Comparison of ENCODE assay signal across 29 cellular contexts in the genomic region with DNA sequence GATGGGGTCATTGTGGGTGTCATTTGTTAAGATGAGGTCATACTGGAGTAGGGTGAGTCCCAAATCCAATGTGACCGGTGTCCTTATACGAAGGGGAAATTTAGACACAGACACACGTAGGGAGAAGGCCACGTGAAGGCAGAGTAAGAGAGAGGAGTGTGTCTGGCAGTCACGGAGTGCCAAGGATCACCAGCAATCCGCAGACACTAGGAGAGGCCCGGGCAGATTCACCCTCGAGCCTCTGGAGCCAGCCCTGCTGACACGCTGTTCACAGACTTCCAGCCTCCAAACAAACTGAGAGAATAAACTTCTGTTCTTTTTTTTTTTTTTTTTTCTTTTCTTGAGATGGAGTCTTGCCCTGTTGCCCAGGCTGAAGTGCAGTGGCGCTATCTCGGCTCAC.
"Had no signal": no experiment of that assay in that cellular context is flagged by ENCODE, and none has a peak within 500 bp of the region (broad histone marks: within the 10 kb centered on the region; RNA-seq: fewer than 3 reads in every experiment).

No MANE protein-coding gene starts in this region.

- H3K27ac Mint-ChIP-seq: naive thymus-derived CD8-positive, alpha-beta T cell; natural killer cell treated with Interleukin-12 subunit alpha and Interleukin-12 subunit beta and Interleukin-15 and Interleukin-18, amount 100 ng/mL, for 72 hours; nephron progenitor cell; neural progenitor cell; progenitor cell of endocrine pancreas; stimulated activated naive B cell treated with anti-CD40 and anti-IgM and Interleukin-4, amounts not matched to agents 10 μg/mL and 1 μg/mL and 100 μg/mL, for 72 hours; stimulated activated naive CD8-positive, alpha-beta T cell treated with anti-CD3 and anti-CD28 coated beads, Interleukin-15, Interleukin-2, amounts not matched to agents 100 ng/mL and 50 ng/mL, for 24 hours had no signal

- H3K9me3 Mint-ChIP-seq: naive thymus-derived CD8-positive, alpha-beta T cell; natural killer cell treated with Interleukin-12 subunit alpha and Interleukin-12 subunit beta and Interleukin-15 and Interleukin-18, amount 100 ng/mL, for 72 hours; neural progenitor cell; stimulated activated naive B cell treated with anti-CD40 and anti-IgM and Interleukin-4, amounts not matched to agents 10 μg/mL and 1 μg/mL and 100 μg/mL, for 72 hours; stimulated activated naive CD8-positive, alpha-beta T cell treated with anti-CD3 and anti-CD28 coated beads, Interleukin-15, Interleukin-2, amounts not matched to agents 100 ng/mL and 50 ng/mL, for 24 hours had no signal

- ATAC-seq: naive thymus-derived CD8-positive, alpha-beta T cell; natural killer cell treated with Interleukin-12 subunit alpha and Interleukin-12 subunit beta and Interleukin-15 and Interleukin-18, amount 100 ng/mL, for 72 hours; psoas muscle; right cardiac atrium; sciatic nerve; stimulated activated naive B cell treated with anti-CD40 and anti-IgM and Interleukin-4, amounts not matched to agents 10 μg/mL and 1 μg/mL and 100 μg/mL, for 72 hours had no signal

- DNase-seq: naive thymus-derived CD8-positive, alpha-beta T cell; nephron progenitor cell; occipital lobe; ovary; psoas muscle; right cardiac atrium; spleen; stimulated activated CD4-positive, alpha-beta T cell treated with anti-CD3 and anti-CD28 coated beads, Interleukin-12 subunit alpha, Interleukin-12 subunit beta, amount 100 ng/mL, for 4 hours; stimulated activated CD4-positive, alpha-beta T cell treated with anti-CD3 and anti-CD28 coated beads, Interleukin-1b, Interleukin-23, amount 100 ng/mL, for 48 hours; stimulated activated CD4-positive, alpha-beta T cell treated with anti-CD3 and anti-CD28 coated beads, Interleukin-4, amount 100 ng/mL, for 1 hour; stimulated activated CD4-positive, alpha-beta T cell treated with anti-CD3 and anti-CD28 coated beads, Interleukin-4, amount 100 ng/mL, for 4 hours; stimulated activated CD8-positive, alpha-beta memory T cell treated with anti-CD3 and anti-CD28 coated beads, Interleukin-4, amount 100 ng/mL, for 48 hours; stimulated activated naive B cell treated with anti-CD40 and anti-IgM and Interleukin-4, amounts not matched to agents 10 μg/mL and 1 μg/mL and 100 μg/mL, for 72 hours; stimulated activated naive CD4-positive, alpha-beta T cell treated with Interleukin-2 at 50 U/mL for 16 hours; stomach; thyroid gland; trophoblast cell; upper lobe of left lung had no signal

- H3K27ac ChIP-seq: neural progenitor cell, ovary, parathyroid adenoma, psoas muscle, skin epidermis, spleen, stomach, thoracic aorta, thyroid gland, tibial nerve, upper lobe of left lung, vagina had no signal

- H3K27me3 Mint-ChIP-seq: naive thymus-derived CD8-positive, alpha-beta T cell; natural killer cell treated with Interleukin-12 subunit alpha and Interleukin-12 subunit beta and Interleukin-15 and Interleukin-18, amount 100 ng/mL, for 72 hours; progenitor cell of endocrine pancreas; stimulated activated naive B cell treated with anti-CD40 and anti-IgM and Interleukin-4, amounts not matched to agents 10 μg/mL and 1 μg/mL and 100 μg/mL, for 72 hours; stimulated activated naive CD8-positive, alpha-beta T cell treated with anti-CD3 and anti-CD28 coated beads, Interleukin-15, Interleukin-2, amounts not matched to agents 100 ng/mL and 50 ng/mL, for 24 hours had no signal

- H3K4me3 ChIP-seq: neural progenitor cell, ovary, psoas muscle, skin epidermis, smooth muscle cell, spleen, stomach, thoracic aorta, thyroid gland, tibial nerve, upper lobe of left lung, vagina had no signal

- H3K27me3 ChIP-seq: neural progenitor cell, ovary, spleen, stomach, thyroid gland, tibial nerve, upper lobe of left lung, vagina had no signal

- H3K4me3 Mint-ChIP-seq: naive thymus-derived CD8-positive, alpha-beta T cell; natural killer cell treated with Interleukin-12 subunit alpha and Interleukin-12 subunit beta and Interleukin-15 and Interleukin-18, amount 100 ng/mL, for 72 hours; nephron progenitor cell; neural progenitor cell; stimulated activated naive B cell treated with anti-CD40 and anti-IgM and Interleukin-4, amounts not matched to agents 10 μg/mL and 1 μg/mL and 100 μg/mL, for 72 hours; stimulated activated naive CD8-positive, alpha-beta T cell treated with anti-CD3 and anti-CD28 coated beads, Interleukin-15, Interleukin-2, amounts not matched to agents 100 ng/mL and 50 ng/mL, for 24 hours had no signal

- H3K36me3 ChIP-seq: neural progenitor cell, ovary, thoracic aorta, thyroid gland, vagina had no signal

- H3K4me1 Mint-ChIP-seq: naive thymus-derived CD8-positive, alpha-beta T cell; nephron progenitor cell; neural progenitor cell had no signal

- H3K4me1 ChIP-seq: neural progenitor cell, parathyroid adenoma, psoas muscle, spleen, stomach, tibial nerve, upper lobe of left lung, vagina had no signal

- H3K79me2 ChIP-seq: parathyroid adenoma had no signal

- H2AFZ ChIP-seq: neural progenitor cell, parathyroid adenoma had no signal

- H3K4me2 ChIP-seq: neural progenitor cell, smooth muscle cell had no signal
